ENCODE assay signal across 8 cellular contexts in genomic region chr2:198004921-198005829, GRCh38.
DNase-seq lines count a peak whose midpoint lies in the region; ATAC-seq and FAIRE-seq lines count a peak whose summit lies in the region.

No MANE protein-coding gene starts in this region.

- H3K9me3 Mint-ChIP-seq in activated CD4-positive, alpha-beta T cell treated with anti-CD3 and anti-CD28 coated beads for 36 hours (ENCODE audit: low read depth): peaks cover 13% of the 10 kb centered on the region
- H3K9me3 Mint-ChIP-seq in activated T-cell treated with anti-CD3 and anti-CD28 coated beads, Interleukin-2, amount 50 U/mL, for 4 hours: peaks cover 14% of the 10 kb centered on the region
- peaks cover 0 to 2% of the 10 kb centered on the region in 2 donors for H3K9me3 Mint-ChIP-seq in stimulated activated naive B cell treated with anti-CD40 and anti-IgM and Interleukin-4, amounts not matched to agents 10 μg/mL and 1 μg/mL and 100 μg/mL, for 72 hours

- ATAC-seq in activated CD4-positive, alpha-beta T cell treated with anti-CD3 and anti-CD28 coated beads for 36 hours: peak; percentile 67
- peak; percentile 80 for ATAC-seq in HG02973 (IDR thresholded peaks at IDR 0.05; ENCODE audit: unreplicated experiment)
- ATAC-seq in activated T-cell treated with anti-CD3 and anti-CD28 coated beads, Interleukin-2, amount 50 U/mL, for 4 hours: peak; percentile 80 to 81
- ATAC-seq in stimulated activated naive B cell treated with anti-CD40 and anti-IgM and Interleukin-4, amounts not matched to agents 10 μg/mL and 1 μg/mL and 100 μg/mL, for 72 hours (replicated peaks): no peak

- H3K36me3 Mint-ChIP-seq in activated CD4-positive, alpha-beta T cell treated with anti-CD3 and anti-CD28 coated beads for 36 hours (ENCODE audit: low read depth): peaks cover 14% of the 10 kb centered on the region
- peaks cover 19% of the 10 kb centered on the region for H3K36me3 Mint-ChIP-seq in activated T-cell treated with anti-CD3 and anti-CD28 coated beads, Interleukin-2, amount 50 U/mL, for 4 hours (ENCODE audit: insufficient read depth)
- H3K36me3 Mint-ChIP-seq in stimulated activated naive B cell treated with anti-CD40 and anti-IgM and Interleukin-4, amounts not matched to agents 10 μg/mL and 1 μg/mL and 100 μg/mL, for 72 hours: no peaks in the 10 kb centered on the region

- H3K4me3 Mint-ChIP-seq in activated CD4-positive, alpha-beta T cell treated with anti-CD3 and anti-CD28 coated beads for 36 hours: peak overlapping the region; percentile 32
- H3K4me3 Mint-ChIP-seq in activated T-cell treated with anti-CD3 and anti-CD28 coated beads, Interleukin-2, amount 50 U/mL, for 4 hours: peak overlapping the region; percentile 72
- no peak overlapping the region for H3K4me3 Mint-ChIP-seq in stimulated activated naive B cell treated with anti-CD40 and anti-IgM and Interleukin-4, amounts not matched to agents 10 μg/mL and 1 μg/mL and 100 μg/mL, for 72 hours

- intact Hi-C loops in activated CD4-positive, alpha-beta T cell treated with anti-CD3 and anti-CD28 coated beads for 36 hours (cut with DNase I, micrococcal nuclease): loop anchor here (2.0 to 5.0 kb wide), 5 partner anchors 40 to 203 kb away; partner anchors contain the start of gene PLCL1 (in 1 of the 2)

- no peak for FAIRE-seq in urothelium cell line (lab: Jason Lieb, UNC)

- POLR2A ChIA-PET in activated CD4-positive, alpha-beta T cell treated with anti-CD3 and anti-CD28 coated beads for 36 hours (lab: Charles Lee): interaction anchor here (0.7 kb wide), 1 partner anchor 117 kb away, joined by 3 read pairs; no protein-coding TSS in a partner anchor

- peak overlapping the region; percentile 88 for H3K27ac Mint-ChIP-seq in activated CD4-positive, alpha-beta T cell treated with anti-CD3 and anti-CD28 coated beads for 36 hours
- H3K27ac Mint-ChIP-seq in stimulated activated naive B cell treated with anti-CD40 and anti-IgM and Interleukin-4, amounts not matched to agents 10 μg/mL and 1 μg/mL and 100 μg/mL, for 72 hours: peak overlapping the region; percentile 60

- H3K27me3 Mint-ChIP-seq in activated CD4-positive, alpha-beta T cell treated with anti-CD3 and anti-CD28 coated beads for 36 hours: no peaks in the 10 kb centered on the region
- no peaks in the 10 kb centered on the region for H3K27me3 Mint-ChIP-seq in activated T-cell treated with anti-CD3 and anti-CD28 coated beads, Interleukin-2, amount 50 U/mL, for 4 hours (ENCODE audit: low read depth)
- peaks cover 0 to 4% of the 10 kb centered on the region in 2 donors for H3K27me3 Mint-ChIP-seq in stimulated activated naive B cell treated with anti-CD40 and anti-IgM and Interleukin-4, amounts not matched to agents 10 μg/mL and 1 μg/mL and 100 μg/mL, for 72 hours

- peak; percentile 71 for DNase-seq in activated CD4-positive, alpha-beta T cell treated with anti-CD3 and anti-CD28 coated beads for 36 hours
- DNase-seq in activated CD4-positive, alpha-beta T cell treated with anti-CD3 and anti-CD28 coated beads for 1 hour: no peak
- DNase-seq in activated T-cell treated with anti-CD3 and anti-CD28 coated beads, Interleukin-2, amount 50 U/mL, for 4 hours: peak; percentile 9
- DNase-seq in stimulated activated naive B cell treated with anti-CD40 and anti-IgM and Interleukin-4, amounts not matched to agents 10 μg/mL and 1 μg/mL and 100 μg/mL, for 72 hours: no peak
- DNase-seq in mucosa of gallbladder (ENCODE audit: low spot score) (no peak), urothelium cell line (ENCODE audit: low spot score) (no peak), NCI-H1417 treated with DMSO at 0.1 percent for 48 hours (lab: John Stamatoyannopoulos, UW) (no peak)

- CTCF ChIA-PET in activated CD4-positive, alpha-beta T cell treated with anti-CD3 and anti-CD28 coated beads for 36 hours (lab: Charles Lee): interaction anchor here (0.6 to 0.9 kb wide), 3 partner anchors 41 to 476 kb away, joined by 3 read pairs; no protein-coding TSS in a partner anchor

- H3K4me1 Mint-ChIP-seq in activated CD4-positive, alpha-beta T cell treated with anti-CD3 and anti-CD28 coated beads for 36 hours: peaks cover 83% of the 10 kb centered on the region
- H3K4me1 Mint-ChIP-seq in activated T-cell treated with anti-CD3 and anti-CD28 coated beads, Interleukin-2, amount 50 U/mL, for 4 hours (ENCODE audit: low read depth): peaks cover 66% of the 10 kb centered on the region
- peaks cover 0 to 2% of the 10 kb centered on the region in 2 donors for H3K4me1 Mint-ChIP-seq in stimulated activated naive B cell treated with anti-CD40 and anti-IgM and Interleukin-4, amounts not matched to agents 10 μg/mL and 1 μg/mL and 100 μg/mL, for 72 hours

Comparison
In these comparisons a context has a peak if more than half of its experiments do, and no peak if none do; other contexts are left out.
1. DNase-seq: peak in activated CD4-positive, alpha-beta T cell treated with anti-CD3 and anti-CD28 coated beads for 36 hours (single experiment) and activated T-cell treated with anti-CD3 and anti-CD28 coated beads, Interleukin-2, amount 50 U/mL, for 4 hours (single experiment); none in activated CD4-positive, alpha-beta T cell treated with anti-CD3 and anti-CD28 coated beads for 1 hour (single experiment), stimulated activated naive B cell treated with anti-CD40 and anti-IgM and Interleukin-4, amounts not matched to agents 10 μg/mL and 1 μg/mL and 100 μg/mL, for 72 hours (single experiment), mucosa of gallbladder (single experiment), urothelium cell line (single experiment) and NCI-H1417 treated with DMSO at 0.1 percent for 48 hours (single experiment).
2. ATAC-seq: peak in activated CD4-positive, alpha-beta T cell treated with anti-CD3 and anti-CD28 coated beads for 36 hours (single experiment), HG02973 (single experiment) and activated T-cell treated with anti-CD3 and anti-CD28 coated beads, Interleukin-2, amount 50 U/mL, for 4 hours (2 of 2); none in stimulated activated naive B cell treated with anti-CD40 and anti-IgM and Interleukin-4, amounts not matched to agents 10 μg/mL and 1 μg/mL and 100 μg/mL, for 72 hours (0 of 2).
3. H3K4me3 Mint-ChIP-seq: peak in activated CD4-positive, alpha-beta T cell treated with anti-CD3 and anti-CD28 coated beads for 36 hours (single experiment) and activated T-cell treated with anti-CD3 and anti-CD28 coated beads, Interleukin-2, amount 50 U/mL, for 4 hours (single experiment); none in stimulated activated naive B cell treated with anti-CD40 and anti-IgM and Interleukin-4, amounts not matched to agents 10 μg/mL and 1 μg/mL and 100 μg/mL, for 72 hours (0 of 2).